ENCODE assay signal across 2 cellular contexts in the genomic region with DNA sequence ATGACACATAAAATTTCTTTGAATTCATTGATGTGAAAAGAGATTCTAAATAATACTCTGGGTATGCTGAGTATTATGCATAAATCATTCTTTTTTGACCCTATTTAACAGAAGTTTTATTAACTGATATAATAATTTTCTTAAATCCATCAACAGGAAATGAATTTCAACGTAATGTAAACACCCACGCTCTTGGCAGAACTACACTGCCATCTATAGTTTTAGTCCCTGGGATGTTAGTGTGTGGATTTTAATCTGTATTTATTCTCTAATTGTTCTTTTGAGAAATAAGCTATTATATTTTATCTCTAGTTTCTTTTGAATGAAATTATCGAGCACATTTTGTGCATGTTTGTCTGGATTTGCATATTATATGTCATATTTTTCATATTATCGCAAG.
TF ChIP-seq lines count a peak whose summit lies in the region.

No MANE protein-coding gene starts in this region.

TF ChIP-seq in SK-N-SH, 30 proteins besides CTCF, POLR2A, EP300 and RAD21 (continued from another document):
- TF ChIP-seq, protein P1, sequence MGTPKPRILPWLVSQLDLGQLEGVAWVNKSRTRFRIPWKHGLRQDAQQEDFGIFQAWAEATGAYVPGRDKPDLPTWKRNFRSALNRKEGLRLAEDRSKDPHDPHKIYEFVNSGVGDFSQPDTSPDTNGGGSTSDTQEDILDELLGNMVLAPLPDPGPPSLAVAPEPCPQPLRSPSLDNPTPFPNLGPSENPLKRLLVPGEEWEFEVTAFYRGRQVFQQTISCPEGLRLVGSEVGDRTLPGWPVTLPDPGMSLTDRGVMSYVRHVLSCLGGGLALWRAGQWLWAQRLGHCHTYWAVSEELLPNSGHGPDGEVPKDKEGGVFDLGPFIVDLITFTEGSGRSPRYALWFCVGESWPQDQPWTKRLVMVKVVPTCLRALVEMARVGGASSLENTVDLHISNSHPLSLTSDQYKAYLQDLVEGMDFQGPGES (IDR thresholded peaks at IDR 0.05; ENCODE audit: low read depth, low read length), result no peak
- TF ChIP-seq TEAD4 (IDR thresholded peaks at IDR 0.05; ENCODE audit: borderline replicate concordance, insufficient read depth), result no peak
- TF ChIP-seq RXRA (IDR thresholded peaks at IDR 0.05; ENCODE audit: borderline replicate concordance, low read depth), result no peak
- no peak for TF ChIP-seq MXI1 (IDR thresholded peaks at IDR 0.05; ENCODE audit: low read depth, low read length)
- no peak for TF ChIP-seq JUND (IDR thresholded peaks at IDR 0.05)
- TF ChIP-seq GABPA (IDR thresholded peaks at IDR 0.05; ENCODE audit: low read depth), result no peak
- no peak for TF ChIP-seq MEF2A (IDR thresholded peaks at IDR 0.05; ENCODE audit: borderline replicate concordance, low read depth)
- TF ChIP-seq, protein P2, sequence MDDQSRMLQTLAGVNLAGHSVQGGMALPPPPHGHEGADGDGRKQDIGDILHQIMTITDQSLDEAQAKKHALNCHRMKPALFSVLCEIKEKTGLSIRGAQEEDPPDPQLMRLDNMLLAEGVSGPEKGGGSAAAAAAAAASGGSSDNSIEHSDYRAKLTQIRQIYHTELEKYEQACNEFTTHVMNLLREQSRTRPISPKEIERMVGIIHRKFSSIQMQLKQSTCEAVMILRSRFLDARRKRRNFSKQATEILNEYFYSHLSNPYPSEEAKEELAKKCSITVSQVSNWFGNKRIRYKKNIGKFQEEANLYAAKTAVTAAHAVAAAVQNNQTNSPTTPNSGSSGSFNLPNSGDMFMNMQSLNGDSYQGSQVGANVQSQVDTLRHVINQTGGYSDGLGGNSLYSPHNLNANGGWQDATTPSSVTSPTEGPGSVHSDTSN (IDR thresholded peaks at IDR 0.05), result no peak
- TF ChIP-seq EZH2phosphoT487 (IDR thresholded peaks at IDR 0.05; ENCODE audit: borderline replicate concordance, low read depth), result no peak
- TF ChIP-seq, protein P3, sequence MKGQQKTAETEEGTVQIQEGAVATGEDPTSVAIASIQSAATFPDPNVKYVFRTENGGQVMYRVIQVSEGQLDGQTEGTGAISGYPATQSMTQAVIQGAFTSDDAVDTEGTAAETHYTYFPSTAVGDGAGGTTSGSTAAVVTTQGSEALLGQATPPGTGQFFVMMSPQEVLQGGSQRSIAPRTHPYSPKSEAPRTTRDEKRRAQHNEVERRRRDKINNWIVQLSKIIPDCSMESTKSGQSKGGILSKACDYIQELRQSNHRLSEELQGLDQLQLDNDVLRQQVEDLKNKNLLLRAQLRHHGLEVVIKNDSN (IDR thresholded peaks at IDR 0.05; ENCODE audit: borderline replicate concordance, low read depth), result no peak
- no peak for TF ChIP-seq ELF1 (IDR thresholded peaks at IDR 0.05)

TF ChIP-seq in SK-N-SH treated with all-trans-retinoic acid at 6 μM for 48 hours, 23 proteins besides CTCF, POLR2A, EP300 and RAD21 (continued from another document):
- TF ChIP-seq, protein P4, sequence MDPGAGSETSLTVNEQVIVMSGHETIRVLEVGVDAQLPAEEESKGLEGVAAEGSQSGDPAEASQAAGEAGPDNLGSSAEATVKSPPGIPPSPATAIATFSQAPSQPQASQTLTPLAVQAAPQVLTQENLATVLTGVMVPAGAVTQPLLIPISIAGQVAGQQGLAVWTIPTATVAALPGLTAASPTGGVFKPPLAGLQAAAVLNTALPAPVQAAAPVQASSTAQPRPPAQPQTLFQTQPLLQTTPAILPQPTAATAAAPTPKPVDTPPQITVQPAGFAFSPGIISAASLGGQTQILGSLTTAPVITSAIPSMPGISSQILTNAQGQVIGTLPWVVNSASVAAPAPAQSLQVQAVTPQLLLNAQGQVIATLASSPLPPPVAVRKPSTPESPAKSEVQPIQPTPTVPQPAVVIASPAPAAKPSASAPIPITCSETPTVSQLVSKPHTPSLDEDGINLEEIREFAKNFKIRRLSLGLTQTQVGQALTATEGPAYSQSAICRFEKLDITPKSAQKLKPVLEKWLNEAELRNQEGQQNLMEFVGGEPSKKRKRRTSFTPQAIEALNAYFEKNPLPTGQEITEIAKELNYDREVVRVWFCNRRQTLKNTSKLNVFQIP (CRISPR knock-in tag; IDR thresholded peaks at IDR 0.05; ENCODE audit: borderline replicate concordance, low read depth), result no peak
- TF ChIP-seq ZC3H10 (CRISPR knock-in tag; IDR thresholded peaks at IDR 0.05) (no peak), SNAI2 (CRISPR knock-in tag; IDR thresholded peaks at IDR 0.05) (no peak), ZNF70 (CRISPR knock-in tag; IDR thresholded peaks at IDR 0.05) (no peak), ESRRG (CRISPR knock-in tag; IDR thresholded peaks at IDR 0.05) (no peak), ZNF8 (CRISPR knock-in tag; IDR thresholded peaks at IDR 0.05) (no peak), TOX (CRISPR knock-in tag; IDR thresholded peaks at IDR 0.05; ENCODE audit: borderline replicate concordance) (no peak), ZFP3 (CRISPR knock-in tag; IDR thresholded peaks at IDR 0.05) (no peak), RARB (CRISPR knock-in tag; IDR thresholded peaks at IDR 0.05) (no peak), GLIS3 (CRISPR knock-in tag; IDR thresholded peaks at IDR 0.05) (no peak), PPARA (CRISPR knock-in tag; IDR thresholded peaks at IDR 0.05; ENCODE audit: borderline replicate concordance) (no peak), ARNTL (CRISPR knock-in tag; IDR thresholded peaks at IDR 0.05; ENCODE audit: borderline replicate concordance, low read depth) (no peak), BACH2 (CRISPR knock-in tag; IDR thresholded peaks at IDR 0.05; ENCODE audit: borderline replicate concordance) (no peak), TCF4 (CRISPR knock-in tag; IDR thresholded peaks at IDR 0.05; ENCODE audit: borderline replicate concordance) (no peak), OSR1 (CRISPR knock-in tag; IDR thresholded peaks at IDR 0.05) (no peak), ISL1 (CRISPR knock-in tag; IDR thresholded peaks at IDR 0.05) (no peak)
- TF ChIP-seq, protein P5, sequence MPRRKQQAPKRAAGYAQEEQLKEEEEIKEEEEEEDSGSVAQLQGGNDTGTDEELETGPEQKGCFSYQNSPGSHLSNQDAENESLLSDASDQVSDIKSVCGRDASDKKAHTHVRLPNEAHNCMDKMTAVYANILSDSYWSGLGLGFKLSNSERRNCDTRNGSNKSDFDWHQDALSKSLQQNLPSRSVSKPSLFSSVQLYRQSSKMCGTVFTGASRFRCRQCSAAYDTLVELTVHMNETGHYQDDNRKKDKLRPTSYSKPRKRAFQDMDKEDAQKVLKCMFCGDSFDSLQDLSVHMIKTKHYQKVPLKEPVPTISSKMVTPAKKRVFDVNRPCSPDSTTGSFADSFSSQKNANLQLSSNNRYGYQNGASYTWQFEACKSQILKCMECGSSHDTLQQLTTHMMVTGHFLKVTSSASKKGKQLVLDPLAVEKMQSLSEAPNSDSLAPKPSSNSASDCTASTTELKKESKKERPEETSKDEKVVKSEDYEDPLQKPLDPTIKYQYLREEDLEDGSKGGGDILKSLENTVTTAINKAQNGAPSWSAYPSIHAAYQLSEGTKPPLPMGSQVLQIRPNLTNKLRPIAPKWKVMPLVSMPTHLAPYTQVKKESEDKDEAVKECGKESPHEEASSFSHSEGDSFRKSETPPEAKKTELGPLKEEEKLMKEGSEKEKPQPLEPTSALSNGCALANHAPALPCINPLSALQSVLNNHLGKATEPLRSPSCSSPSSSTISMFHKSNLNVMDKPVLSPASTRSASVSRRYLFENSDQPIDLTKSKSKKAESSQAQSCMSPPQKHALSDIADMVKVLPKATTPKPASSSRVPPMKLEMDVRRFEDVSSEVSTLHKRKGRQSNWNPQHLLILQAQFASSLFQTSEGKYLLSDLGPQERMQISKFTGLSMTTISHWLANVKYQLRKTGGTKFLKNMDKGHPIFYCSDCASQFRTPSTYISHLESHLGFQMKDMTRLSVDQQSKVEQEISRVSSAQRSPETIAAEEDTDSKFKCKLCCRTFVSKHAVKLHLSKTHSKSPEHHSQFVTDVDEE (CRISPR knock-in tag; IDR thresholded peaks at IDR 0.05), result no peak
- TF ChIP-seq, protein P6, sequence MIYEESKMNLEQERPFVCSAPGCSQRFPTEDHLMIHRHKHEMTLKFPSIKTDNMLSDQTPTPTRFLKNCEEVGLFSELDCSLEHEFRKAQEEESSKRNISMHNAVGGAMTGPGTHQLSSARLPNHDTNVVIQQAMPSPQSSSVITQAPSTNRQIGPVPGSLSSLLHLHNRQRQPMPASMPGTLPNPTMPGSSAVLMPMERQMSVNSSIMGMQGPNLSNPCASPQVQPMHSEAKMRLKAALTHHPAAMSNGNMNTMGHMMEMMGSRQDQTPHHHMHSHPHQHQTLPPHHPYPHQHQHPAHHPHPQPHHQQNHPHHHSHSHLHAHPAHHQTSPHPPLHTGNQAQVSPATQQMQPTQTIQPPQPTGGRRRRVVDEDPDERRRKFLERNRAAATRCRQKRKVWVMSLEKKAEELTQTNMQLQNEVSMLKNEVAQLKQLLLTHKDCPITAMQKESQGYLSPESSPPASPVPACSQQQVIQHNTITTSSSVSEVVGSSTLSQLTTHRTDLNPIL (CRISPR knock-in tag; IDR thresholded peaks at IDR 0.05; ENCODE audit: low read depth), result no peak
- TF ChIP-seq, protein P7, sequence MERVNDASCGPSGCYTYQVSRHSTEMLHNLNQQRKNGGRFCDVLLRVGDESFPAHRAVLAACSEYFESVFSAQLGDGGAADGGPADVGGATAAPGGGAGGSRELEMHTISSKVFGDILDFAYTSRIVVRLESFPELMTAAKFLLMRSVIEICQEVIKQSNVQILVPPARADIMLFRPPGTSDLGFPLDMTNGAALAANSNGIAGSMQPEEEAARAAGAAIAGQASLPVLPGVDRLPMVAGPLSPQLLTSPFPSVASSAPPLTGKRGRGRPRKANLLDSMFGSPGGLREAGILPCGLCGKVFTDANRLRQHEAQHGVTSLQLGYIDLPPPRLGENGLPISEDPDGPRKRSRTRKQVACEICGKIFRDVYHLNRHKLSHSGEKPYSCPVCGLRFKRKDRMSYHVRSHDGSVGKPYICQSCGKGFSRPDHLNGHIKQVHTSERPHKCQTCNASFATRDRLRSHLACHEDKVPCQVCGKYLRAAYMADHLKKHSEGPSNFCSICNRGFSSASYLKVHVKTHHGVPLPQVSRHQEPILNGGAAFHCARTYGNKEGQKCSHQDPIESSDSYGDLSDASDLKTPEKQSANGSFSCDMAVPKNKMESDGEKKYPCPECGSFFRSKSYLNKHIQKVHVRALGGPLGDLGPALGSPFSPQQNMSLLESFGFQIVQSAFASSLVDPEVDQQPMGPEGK (CRISPR knock-in tag; IDR thresholded peaks at IDR 0.05; ENCODE audit: borderline replicate concordance), result no peak
